1 cellular context compared by ENCODE assay signal in the genomic region with DNA sequence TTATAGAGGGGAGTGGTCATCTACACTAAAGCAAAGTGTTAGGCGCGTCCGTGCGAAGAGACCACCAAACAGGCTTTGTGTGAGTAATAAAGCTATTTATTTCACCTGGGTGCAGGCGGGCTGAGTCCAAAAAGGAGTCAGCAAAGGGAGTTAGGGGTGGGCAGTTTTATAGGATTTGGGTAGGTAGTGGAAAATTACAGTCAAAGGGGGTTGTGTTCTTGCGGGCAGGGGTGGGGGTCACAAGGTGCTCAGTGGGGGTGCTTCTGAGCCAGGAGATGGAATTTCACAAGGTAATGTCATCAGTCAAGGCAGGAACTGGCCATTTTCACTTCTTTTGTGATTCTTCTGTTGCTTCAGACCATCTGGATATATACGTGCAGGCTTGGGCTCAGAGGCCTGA.
TF ChIP-seq lines count a peak whose summit lies in the region.

No MANE protein-coding gene starts in this region.

TF ChIP-seq in GM12878, 131 proteins besides CTCF, POLR2A, EP300 and RAD21:
- TF ChIP-seq CBFB (IDR thresholded peaks at IDR 0.05; ENCODE audit: low read depth): no peak
- TF ChIP-seq, protein P1, sequence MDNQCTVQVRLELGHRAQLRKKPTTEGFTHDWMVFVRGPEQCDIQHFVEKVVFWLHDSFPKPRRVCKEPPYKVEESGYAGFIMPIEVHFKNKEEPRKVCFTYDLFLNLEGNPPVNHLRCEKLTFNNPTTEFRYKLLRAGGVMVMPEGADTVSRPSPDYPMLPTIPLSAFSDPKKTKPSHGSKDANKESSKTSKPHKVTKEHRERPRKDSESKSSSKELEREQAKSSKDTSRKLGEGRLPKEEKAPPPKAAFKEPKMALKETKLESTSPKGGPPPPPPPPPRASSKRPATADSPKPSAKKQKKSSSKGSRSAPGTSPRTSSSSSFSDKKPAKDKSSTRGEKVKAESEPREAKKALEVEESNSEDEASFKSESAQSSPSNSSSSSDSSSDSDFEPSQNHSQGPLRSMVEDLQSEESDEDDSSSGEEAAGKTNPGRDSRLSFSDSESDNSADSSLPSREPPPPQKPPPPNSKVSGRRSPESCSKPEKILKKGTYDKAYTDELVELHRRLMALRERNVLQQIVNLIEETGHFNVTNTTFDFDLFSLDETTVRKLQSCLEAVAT (IDR thresholded peaks at IDR 0.05): 0 out of 2 replicates have a peak, but pooled peaks have one; percentile 33
